In the genomic region with DNA sequence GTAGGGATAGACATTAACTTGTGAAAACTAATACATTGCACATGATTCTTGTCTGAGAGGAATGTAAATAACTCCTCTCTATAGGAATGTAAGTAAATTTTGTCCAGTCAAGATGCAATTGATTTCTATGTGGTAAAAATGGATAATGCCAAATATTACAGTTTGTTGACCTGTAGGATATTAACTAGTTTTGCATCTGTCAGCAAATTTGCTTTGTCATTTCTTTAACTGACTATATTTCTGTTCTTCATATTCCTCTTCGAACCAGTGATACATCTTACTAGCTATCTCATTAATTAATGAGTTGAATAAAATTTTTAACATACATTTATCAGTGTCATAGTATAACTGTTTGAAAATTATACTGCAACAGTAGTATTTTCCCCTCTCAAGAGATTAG, we compare ENCODE assay signal across 26 cellular contexts.
"Had no signal": no experiment of that assay in that cellular context is flagged by ENCODE, and none has a peak within 500 bp of the region (broad histone marks: within the 10 kb centered on the region; RNA-seq: fewer than 3 reads in every experiment).

No MANE protein-coding gene starts in this region.

- H3K9me3 ChIP-seq: esophagus squamous epithelium, gastrocnemius medialis, heart right ventricle, left lung, lower lobe of right lung, mucosa of descending colon had no signal

- H3K4me1 ChIP-seq: esophagus squamous epithelium, gastrocnemius medialis, heart right ventricle, left lung, lower lobe of right lung had no signal

- H3K27me3 ChIP-seq: esophagus squamous epithelium, gastrocnemius medialis, left lung had no signal

- H3K36me3 ChIP-seq: esophagus squamous epithelium, gastrocnemius medialis, heart right ventricle, left lung, lower lobe of right lung had no signal

- H3K27ac ChIP-seq: epithelial cell of prostate, esophagus squamous epithelium, gastrocnemius medialis, heart right ventricle, left lung, lower lobe of right lung had no signal

- H3K4me3 ChIP-seq: esophagus squamous epithelium, gastrocnemius medialis, heart right ventricle, left lung, lower lobe of right lung, mucosa of descending colon had no signal

- ATAC-seq: effector memory CD8-positive, alpha-beta T cell; esophagus mucosa; gastrocnemius medialis; heart right ventricle; left cardiac atrium; left lung; left ventricle myocardium superior; lower lobe of right lung; mucosa of descending colon; naive thymus-derived CD8-positive, alpha-beta T cell had no signal

- DNase-seq: cortex of kidney; effector CD8-positive, alpha-beta T cell; effector memory CD8-positive, alpha-beta T cell; endodermal cell; erythroblast; esophagus squamous epithelium; foreskin fibroblast; foreskin melanocyte; gastrocnemius medialis; glutamatergic neuron; head of caudate nucleus; heart right ventricle; hippocampal formation; left cardiac atrium; left lung; left ventricle myocardium superior; lower lobe of right lung; mesenchymal stem cell; mucosa of descending colon; naive B cell; naive thymus-derived CD8-positive, alpha-beta T cell had no signal

- FAIRE-seq: endometrium, islet of Langerhans, keratinocyte had no signal
